14 cellular contexts compared by ENCODE assay signal in genomic region chr10:44373341-44373995, GRCh38. TPM values are rescaled to one million over a fixed set of nuclear protein-coding genes. Genes with fewer than 3 reads are reported as not detected.
A peak's percentile ranks its signal among the peaks of the same experiment; 100 is the strongest.
DNase-seq lines count a peak whose midpoint lies in the region; ATAC-seq and TF ChIP-seq lines count a peak whose summit lies in the region.
"Had no signal": no experiment of that assay in that cellular context is flagged by ENCODE, and none has a peak within 500 bp of the region (broad histone marks: within the 10 kb centered on the region; RNA-seq: fewer than 3 reads in every experiment).

No MANE protein-coding gene starts in this region.

- TF ChIP-seq POLR2A in spleen (IDR thresholded peaks at IDR 0.05) = no peak

- H3K4me3 ChIP-seq in neuronal stem cell (ENCODE audit: low read length in 2 of 2) = peak overlapping the region in 1 of 2 donors; percentile 51
- H3K4me3 ChIP-seq in spleen = no peak overlapping the region
- H3K4me3 ChIP-seq: GM23248 had no signal

- H3K36me3 ChIP-seq in neuronal stem cell (replicated peaks in 1 of 2; ENCODE audit: control insufficient read depth in 2 of 2, insufficient read depth in 2 of 2, low read length in 2 of 2) = no peaks in the 10 kb centered on the region
- H3K36me3 ChIP-seq in spleen = peaks cover 0 to 75% (median 6%) of the 10 kb centered on the region in 6 donors
- H3K36me3 ChIP-seq: BE2C had no signal

- H4K91ac ChIP-seq in H9 (ENCODE audit: insufficient read length, low read depth, low read length) (no peak overlapping the region), neuronal stem cell (ENCODE audit: low read depth, low read length, poor library complexity) (no peak overlapping the region)

- H3K79me1 ChIP-seq in H9 (ENCODE audit: insufficient read depth, low read depth, low read length, poor library complexity, severe bottlenecking) (no peaks in the 10 kb centered on the region), neuronal stem cell (ENCODE audit: low read depth, low read length) (no peaks in the 10 kb centered on the region)

- POLR2A ChIA-PET in WTC11 (lab: Charles Lee) = interaction anchor here (2.4 kb wide), 1 partner anchor 9 kb away, joined by 6 read pairs; no protein-coding TSS in a partner anchor

- intact Hi-C loops in spleen (cut with DNase I; ENCODE audit: low total_unique reads) = no loop called here
- intact Hi-C loops in activated naive CD4-positive, alpha-beta T cell treated with anti-CD3 and anti-CD28 coated beads for 36 hours (cut with micrococcal nuclease) = no loop called here

- no peak overlapping the region; a peak in 1 of 5 replicates for H3K4me3 Mint-ChIP-seq in H9
- no peak overlapping the region for H3K4me3 Mint-ChIP-seq in WTC11
- H3K4me3 Mint-ChIP-seq in activated naive CD4-positive, alpha-beta T cell treated with anti-CD3 and anti-CD28 coated beads for 36 hours = no peak overlapping the region
- H3K4me3 Mint-ChIP-seq: CD4-positive, CD25-positive, alpha-beta regulatory T cell; CD8-positive, alpha-beta memory T cell had no signal

- no peak overlapping the region for H2BK20ac ChIP-seq in H9 (ENCODE audit: low read depth, low read length, poor library complexity, severe bottlenecking)

- no peak overlapping the region for H3K27ac ChIP-seq in H9 (ENCODE audit: insufficient read length, low read depth, low read length)
- no peak overlapping the region for H3K27ac ChIP-seq in neuronal stem cell (replicated peaks; ENCODE audit: low read length)
- H3K27ac ChIP-seq in spleen = no peak overlapping the region
- H3K27ac ChIP-seq: GM23248 had no signal

- no peak overlapping the region for H3K56ac ChIP-seq in H9 (ENCODE audit: insufficient read length, low read depth, low read length)

- no peaks in the 10 kb centered on the region for H3K27me3 ChIP-seq in H9 (ENCODE audit: insufficient read depth, low read length)
- H3K27me3 ChIP-seq in neuronal stem cell (ENCODE audit: control insufficient read depth in 3 of 3, insufficient read depth in 3 of 3, low read depth in 1 of 3, low read length in 3 of 3) = no peaks in the 10 kb centered on the region
- no peaks in the 10 kb centered on the region for H3K27me3 ChIP-seq in spleen (replicated peaks in 1 of 7)
- H3K27me3 ChIP-seq: BE2C had no signal

- H3K27ac Mint-ChIP-seq in H9 = peak overlapping the region in 2 of 3 experiments; percentile 24 to 85; a peak in 1 of 7 replicates
- H3K27ac Mint-ChIP-seq in WTC11 = peak overlapping the region; percentile 80; the same call in 1 of the 2 replicates
- H3K27ac Mint-ChIP-seq in activated naive CD4-positive, alpha-beta T cell treated with anti-CD3 and anti-CD28 coated beads, Interleukin-2, amount 50 U/mL, for 72 hours = no peak overlapping the region
- no peak overlapping the region for H3K27ac Mint-ChIP-seq in activated naive CD4-positive, alpha-beta T cell treated with anti-CD3 and anti-CD28 coated beads for 36 hours
- H3K27ac Mint-ChIP-seq: CD4-positive, CD25-positive, alpha-beta regulatory T cell; CD8-positive, alpha-beta memory T cell had no signal

- no peak overlapping the region for H4K5ac ChIP-seq in H9 (ENCODE audit: insufficient read length, low read depth, low read length)

- no peak for ATAC-seq in WTC11
- no peak for ATAC-seq in activated naive CD4-positive, alpha-beta T cell treated with anti-CD3 and anti-CD28 coated beads, Interleukin-2, amount 50 U/mL, for 72 hours

- H3K4ac ChIP-seq in H9 (ENCODE audit: low read depth, low read length) (no peak overlapping the region), neuronal stem cell (ENCODE audit: low read length) (no peak overlapping the region)

- no peak overlapping the region for H2BK120ac ChIP-seq in H9 (ENCODE audit: low read depth, low read length, poor library complexity, severe bottlenecking)
- no peak overlapping the region for H2BK120ac ChIP-seq in neuronal stem cell (ENCODE audit: low read depth, low read length)

- H4K20me1 ChIP-seq in H9 (ENCODE audit: control insufficient read depth, insufficient read depth, insufficient read length) = no peaks in the 10 kb centered on the region

- H3K4me1 Mint-ChIP-seq in H9 = peaks cover 73% of the 10 kb centered on the region in 2 experiments
- H3K4me1 Mint-ChIP-seq in WTC11 = peaks cover 77% of the 10 kb centered on the region
- H3K4me1 Mint-ChIP-seq in activated naive CD4-positive, alpha-beta T cell treated with anti-CD3 and anti-CD28 coated beads for 36 hours (ENCODE audit: low read depth) = no peaks in the 10 kb centered on the region
- H3K4me1 Mint-ChIP-seq: CD4-positive, CD25-positive, alpha-beta regulatory T cell; CD8-positive, alpha-beta memory T cell had no signal

- H3K27me3 Mint-ChIP-seq in H9 (ENCODE audit: low read depth) = peaks cover 17% of the 10 kb centered on the region
- H3K27me3 Mint-ChIP-seq in WTC11 (ENCODE audit: low read depth) = no peaks in the 10 kb centered on the region
- peaks cover 6% of the 10 kb centered on the region for H3K27me3 Mint-ChIP-seq in activated naive CD4-positive, alpha-beta T cell treated with anti-CD3 and anti-CD28 coated beads for 36 hours (ENCODE audit: low read depth)
- H3K27me3 Mint-ChIP-seq: CD4-positive, CD25-positive, alpha-beta regulatory T cell had no signal

- H3K9me3 Mint-ChIP-seq in H9 = no peaks in the 10 kb centered on the region; a peak in 1 of 5 replicates
- no peaks in the 10 kb centered on the region for H3K9me3 Mint-ChIP-seq in WTC11
- no peaks in the 10 kb centered on the region for H3K9me3 Mint-ChIP-seq in activated naive CD4-positive, alpha-beta T cell treated with anti-CD3 and anti-CD28 coated beads, Interleukin-2, amount 50 U/mL, for 72 hours
- no peaks in the 10 kb centered on the region for H3K9me3 Mint-ChIP-seq in activated naive CD4-positive, alpha-beta T cell treated with anti-CD3 and anti-CD28 coated beads for 36 hours
- H3K9me3 Mint-ChIP-seq: CD8-positive, alpha-beta memory T cell had no signal

- H2AK5ac ChIP-seq in H9 (ENCODE audit: insufficient read length, low read length) = no peak overlapping the region
- H2AK5ac ChIP-seq in neuronal stem cell (ENCODE audit: low read depth, low read length) = peak overlapping the region; percentile 60

- H3K9me3 ChIP-seq in H9 (ENCODE audit: control insufficient read depth, low read depth, low read length) (no peaks in the 10 kb centered on the region), neuronal stem cell (replicated peaks in 1 of 2; ENCODE audit: control insufficient read depth in 2 of 2, insufficient read depth in 1 of 2, low read depth in 1 of 2, low read length in 2 of 2) (no peaks in the 10 kb centered on the region), spleen (no peaks in the 10 kb centered on the region)
- H3K9me3 ChIP-seq: BE2C had no signal

- no peak overlapping the region for H3K18ac ChIP-seq in H9 (ENCODE audit: insufficient read length, low read depth, low read length)
- no peak overlapping the region for H3K18ac ChIP-seq in neuronal stem cell (ENCODE audit: low read length)

- TF ChIP-seq CTCF in H9 (conservative IDR thresholded peaks at IDR 0.05) (no peak), WTC11 (IDR thresholded peaks at IDR 0.05) (no peak), spleen (IDR thresholded peaks at IDR 0.05 in 8 of 11, conservative IDR thresholded peaks at IDR 0.05 in 3 of 11) (no peak)

- no peak overlapping the region for H3K9ac ChIP-seq in H9 (ENCODE audit: extremely low read depth, insufficient read length, low read length)
- peak overlapping the region; percentile 25 for H3K9ac ChIP-seq in neuronal stem cell (ENCODE audit: low read depth, low read length, poor library complexity)
- H3K9ac ChIP-seq: GM23248 had no signal

- no CpG with 5 or more reads among the region's 27 CpGs for WGBS in H9 (ENCODE audit: extremely low coverage, insufficient read length, low lambda C conversion rate)
- whole genome bisulfite sequencing in neuronal stem cell (ENCODE audit: extremely low coverage in 2 of 2, insufficient read length in 2 of 2, insufficient replicate concordance in 1 of 2), 2 donors = no CpG with 5 or more reads among the region's 27 CpGs
- WGBS in spleen, 5 donors = 88 to 93% (median 90%) methylated on average over 24 to 27 of the region's 27 CpGs

- H3K4me1 ChIP-seq in H9 (ENCODE audit: insufficient read depth, low read length) (peaks cover 19% of the 10 kb centered on the region; the same call in 1 of the 2 replicates), neuronal stem cell (ENCODE audit: control insufficient read depth in 2 of 2, insufficient read depth in 1 of 2, low read depth in 1 of 2, low read length in 2 of 2) (peaks cover 0 to 6% of the 10 kb centered on the region in 2 donors), spleen (no peaks in the 10 kb centered on the region)
- H3K4me1 ChIP-seq: BE2C, Caco-2 had no signal

- H2BK12ac ChIP-seq in H9 (ENCODE audit: insufficient read length, low read depth, low read length) = no peak overlapping the region
- no peak overlapping the region for H2BK12ac ChIP-seq in neuronal stem cell (ENCODE audit: low read length)

- H3K4me2 ChIP-seq in H9 (ENCODE audit: insufficient read depth, insufficient read length, low read length) (no peak overlapping the region), neuronal stem cell (ENCODE audit: insufficient read depth, low read length, poor library complexity, severe bottlenecking) (no peak overlapping the region)

- H2AFZ ChIP-seq in H9 (ENCODE audit: low read length) (no peak overlapping the region), neuronal stem cell (ENCODE audit: low read length) (no peak overlapping the region)
- H2AFZ ChIP-seq: GM23248 had no signal

- no peak overlapping the region for H3T11ph ChIP-seq in H9 (ENCODE audit: low read length)

- H2BK15ac ChIP-seq in H9 (ENCODE audit: low read depth, low read length) (no peak overlapping the region), neuronal stem cell (ENCODE audit: low read length) (peak overlapping the region; percentile 16)

- H3K36me3 Mint-ChIP-seq in H9 (ENCODE audit: insufficient read depth in 1 of 3, low read depth in 3 of 3) = peaks cover 52 to 66% (median 55%) of the 10 kb centered on the region in 3 experiments
- H3K36me3 Mint-ChIP-seq in WTC11 = peaks cover 69% of the 10 kb centered on the region
- no peaks in the 10 kb centered on the region for H3K36me3 Mint-ChIP-seq in activated naive CD4-positive, alpha-beta T cell treated with anti-CD3 and anti-CD28 coated beads, Interleukin-2, amount 50 U/mL, for 72 hours
- H3K36me3 Mint-ChIP-seq in activated naive CD4-positive, alpha-beta T cell treated with anti-CD3 and anti-CD28 coated beads for 36 hours (ENCODE audit: low read depth) = no peaks in the 10 kb centered on the region
- H3K36me3 Mint-ChIP-seq: CD4-positive, CD25-positive, alpha-beta regulatory T cell; CD8-positive, alpha-beta memory T cell had no signal

- H3K23ac ChIP-seq in H9 (ENCODE audit: insufficient read length, low read depth, low read length) = no peak overlapping the region
- H3K23ac ChIP-seq in neuronal stem cell (ENCODE audit: low read depth, low read length, poor library complexity) = no peak overlapping the region

- H3K79me2 ChIP-seq in H9 (ENCODE audit: insufficient read depth, low read length) = no peaks in the 10 kb centered on the region

- H3K23me2 ChIP-seq in H9 (ENCODE audit: insufficient read length, low read depth, low read length, poor library complexity, severe bottlenecking) = no peaks in the 10 kb centered on the region

- H2BK5ac ChIP-seq in H9 (ENCODE audit: insufficient read length, low read length) (no peak overlapping the region), neuronal stem cell (ENCODE audit: low read length) (peak overlapping the region; percentile 14)

- DNase-seq in H9 (no peak), WTC11 (ENCODE audit: low spot score) (no peak), neuronal stem cell (ENCODE audit: low spot score) (no peak), spleen (peak; percentile 69)
- no peak for DNase-seq in activated naive CD4-positive, alpha-beta T cell treated with anti-CD3 and anti-CD28 coated beads, Interleukin-2, amount 50 U/mL, for 72 hours (ENCODE audit: low spot score in 2 of 2)
- DNase-seq in activated naive CD4-positive, alpha-beta T cell treated with anti-CD3 and anti-CD28 coated beads for 36 hours = no peak
- DNase-seq: ACHN; BE2C; C1 segment of cervical spinal cord; Caco-2; CD4-positive, CD25-positive, alpha-beta regulatory T cell; CD8-positive, alpha-beta memory T cell; GM23248; H7 had no signal

- CTCF ChIA-PET in WTC11 (lab: Charles Lee) = interaction anchor here (2.1 kb wide), 1 partner anchor 13 kb away, joined by 6 read pairs; no protein-coding TSS in a partner anchor
- CTCF ChIA-PET in activated naive CD4-positive, alpha-beta T cell treated with anti-CD3 and anti-CD28 coated beads for 36 hours (lab: Charles Lee) = no interaction called here

- H3K14ac ChIP-seq in H9 (ENCODE audit: insufficient read depth, low read length) (no peak overlapping the region), neuronal stem cell (ENCODE audit: low read length) (no peak overlapping the region)

- no peak overlapping the region for H4K8ac ChIP-seq in H9 (replicated peaks; ENCODE audit: insufficient read length, low read depth, low read length)
- H4K8ac ChIP-seq in neuronal stem cell (ENCODE audit: low read depth, low read length) = no peak overlapping the region

RNA-seq across cellular contexts. Expression of gene CXCL12, which starts 11.4 kb away (rescaled TPM):
- 28.3 and 29.5 TPM in 2 replicates for total RNA-seq in H9 (2021)
- 52.4 to 64.3 TPM (median 59.6 TPM) in 3 replicates for total RNA-seq in WTC11 (2021)
- 0.54 TPM for polyA plus RNA-seq in neuronal stem cell (2013, experiment 1 of 2)
- polyA plus RNA-seq in neuronal stem cell (2013, experiment 2 of 2) = 0.64 TPM
- 100 to 1,000 TPM; 262 to 549 (median 387) TPM for total RNA-seq in spleen
- 10 to 100 TPM; 22.7 to 64.5 (median 44.7) TPM for polyA plus RNA-seq in spleen
- total RNA-seq in activated naive CD4-positive, alpha-beta T cell treated with anti-CD3 and anti-CD28 coated beads, Interleukin-2, amount 50 U/mL, for 72 hours = under 1 TPM in 1 of 2 donors, not detected in 1; 0.88 TPM
- not detected for total RNA-seq in activated naive CD4-positive, alpha-beta T cell treated with anti-CD3 and anti-CD28 coated beads for 36 hours
- total RNA-seq: CD4-positive, CD25-positive, alpha-beta regulatory T cell; CD8-positive, alpha-beta memory T cell had no signal
- polyA plus RNA-seq: CD4-positive, CD25-positive, alpha-beta regulatory T cell; CD8-positive, alpha-beta memory T cell had no signal

Comparison
In these comparisons a context has a peak if more than half of its experiments do, and no peak if none do; other contexts are left out.
1. H3K27ac Mint-ChIP-seq: peak in H9 (2 of 3) and WTC11 (single experiment); none in activated naive CD4-positive, alpha-beta T cell treated with anti-CD3 and anti-CD28 coated beads, Interleukin-2, amount 50 U/mL, for 72 hours (0 of 2) and activated naive CD4-positive, alpha-beta T cell treated with anti-CD3 and anti-CD28 coated beads for 36 hours (single experiment).
2. RNA of gene CXCL12, which starts 11.4 kb away (total RNA-seq): 262 to 549 TPM in spleen, 52.4 to 64.3 TPM in WTC11 and 28.3 to 29.5 TPM in H9; 0.88 TPM in activated naive CD4-positive, alpha-beta T cell treated with anti-CD3 and anti-CD28 coated beads, Interleukin-2, amount 50 U/mL, for 72 hours and not detected in activated naive CD4-positive, alpha-beta T cell treated with anti-CD3 and anti-CD28 coated beads for 36 hours; every median in the first group is over 10 times any median in the second.